40 cellular contexts compared by ENCODE assay signal in genomic region chr1:43754892-43755291, GRCh38.
"Had no signal": no experiment of that assay in that cellular context is flagged by ENCODE, and none has a peak within 500 bp of the region (broad histone marks: within the 10 kb centered on the region; RNA-seq: fewer than 3 reads in every experiment).

No MANE protein-coding gene starts in this region.

- H3K9me3 ChIP-seq: adrenal gland, ascending aorta, body of pancreas, breast epithelium had no signal

- H3K27me3 ChIP-seq: adrenal gland, ascending aorta, body of pancreas, brain microvascular endothelial cell, breast epithelium, cardiac muscle cell had no signal

- DNase-seq: activated effector memory CD4-positive, alpha-beta T cell treated with anti-CD3 and anti-CD28 coated beads, Interleukin-2, amount 50 U/mL, for 16 hours; activated effector memory CD4-positive, alpha-beta T cell treated with Interleukin-2 at 50 U/mL for 16 hours; activated gamma-delta T cell; activated gamma-delta T cell treated with Interleukin-2 at 50 U/mL for 16 hours; activated naive CD4-positive, alpha-beta T cell; activated naive CD4-positive, alpha-beta T cell treated with anti-CD3 and anti-CD28 coated beads for 36 hours; activated naive CD4-positive, alpha-beta T cell treated with anti-CD3 and anti-CD28 coated beads, Interleukin-2, amount 10 ng/mL, durations not matched to agents 7 days and 5 days; activated naive CD4-positive, alpha-beta T cell treated with anti-CD3 and anti-CD28 coated beads, Interleukin-2, amount 50 U/mL, for 16 hours; activated naive CD4-positive, alpha-beta T cell treated with Interleukin-2 at 50 U/mL for 16 hours; activated naive CD8-positive, alpha-beta T cell treated with anti-CD3 and anti-CD28 coated beads for 36 hours; activated naive CD8-positive, alpha-beta T cell treated with anti-CD3 and anti-CD28 coated beads, Interleukin-2, amount 10 ng/mL, durations not matched to agents 7 days and 5 days; activated naive CD8-positive, alpha-beta T cell treated with anti-CD3 and anti-CD28 coated beads, Interleukin-2, amount 50 U/mL, for 24 hours; activated T-cell treated with anti-CD3 and anti-CD28 coated beads, Interleukin-2, amount 50 U/mL, for 1 hour; activated T-cell treated with anti-CD3 and anti-CD28 coated beads, Interleukin-2, amount 50 U/mL, for 24 hours; activated T-cell treated with anti-CD3 and anti-CD28 coated beads, Interleukin-2, amount 50 U/mL, for 4 hours; activated T-cell treated with anti-CD3 and anti-CD28 coated beads, Interleukin-2, amount 50 U/mL, for 48 hours; activated T-cell treated with anti-CD3 and anti-CD28 coated beads, Interleukin-2, amount 50 U/mL, for 72 hours; adrenal gland; amniotic stem cell; amygdala; anterior cingulate cortex; aorta; body of pancreas; brain microvascular endothelial cell; caudate nucleus; central memory CD4-positive, alpha-beta T cell; cerebellar nuclear complex had no signal

- ATAC-seq: activated naive CD4-positive, alpha-beta T cell treated with anti-CD3 and anti-CD28 coated beads, Interleukin-2, amount 50 U/mL, for 72 hours; activated naive CD8-positive, alpha-beta T cell treated with anti-CD3 and anti-CD28 coated beads, Interleukin-2, amount 50 U/mL, for 24 hours; activated T-cell treated with anti-CD3 and anti-CD28 coated beads, Interleukin-2, amount 50 U/mL, for 4 hours; activated T-cell treated with anti-CD3 and anti-CD28 coated beads, Interleukin-2, amount 50 U/mL, for 72 hours; activated T-helper 17 cell treated with anti-CD3 and anti-CD28 coated beads, Interleukin-2, amount 50 U/mL, for 72 hours; body of pancreas had no signal

- H3K4me3 Mint-ChIP-seq: activated naive CD4-positive, alpha-beta T cell treated with anti-CD3 and anti-CD28 coated beads for 36 hours; activated naive CD4-positive, alpha-beta T cell treated with anti-CD3 and anti-CD28 coated beads, Interleukin-2, amount 10 ng/mL, durations not matched to agents 7 days and 5 days; activated naive CD4-positive, alpha-beta T cell treated with anti-CD3 and anti-CD28 coated beads, Interleukin-2, amount 50 U/mL, for 24 hours; activated naive CD8-positive, alpha-beta T cell; activated naive CD8-positive, alpha-beta T cell treated with anti-CD3 and anti-CD28 coated beads for 36 hours; activated naive CD8-positive, alpha-beta T cell treated with anti-CD3 and anti-CD28 coated beads, Interleukin-2, amount 10 ng/mL, durations not matched to agents 7 days and 5 days; activated naive CD8-positive, alpha-beta T cell treated with anti-CD3 and anti-CD28 coated beads, Interleukin-2, amount 50 U/mL, for 24 hours; activated T-cell treated with anti-CD3 and anti-CD28 coated beads, Interleukin-2, amount 50 U/mL, for 24 hours; activated T-cell treated with anti-CD3 and anti-CD28 coated beads, Interleukin-2, amount 50 U/mL, for 4 hours; activated T-cell treated with anti-CD3 and anti-CD28 coated beads, Interleukin-2, amount 50 U/mL, for 72 hours; activated T-helper 1 cell treated with anti-CD3 and anti-CD28 coated beads, Interleukin-12 subunit alpha, Interleukin-12 subunit beta, Interleukin-2, Interleukin-4 antibody, amounts not matched to agents 30 ng/mL and 10 ng/mL and 1 ng/mL, durations not matched to agents 14 hours and 24 hours and 36 hours; activated T-helper 17 cell treated with anti-CD3 and anti-CD28 coated beads, Interleukin-2, amount 50 U/mL, for 72 hours; brain; central memory CD8-positive, alpha-beta T cell had no signal

- H3K36me3 Mint-ChIP-seq: activated naive CD4-positive, alpha-beta T cell treated with anti-CD3 and anti-CD28 coated beads, Interleukin-2, amount 50 U/mL, for 72 hours; activated naive CD8-positive, alpha-beta T cell treated with anti-CD3 and anti-CD28 coated beads for 36 hours had no signal

- H3K27me3 Mint-ChIP-seq: activated naive CD4-positive, alpha-beta T cell treated with anti-CD3 and anti-CD28 coated beads, Interleukin-2, amount 10 ng/mL, durations not matched to agents 7 days and 5 days; activated naive CD4-positive, alpha-beta T cell treated with anti-CD3 and anti-CD28 coated beads, Interleukin-2, amount 50 U/mL, for 24 hours; activated naive CD8-positive, alpha-beta T cell; activated naive CD8-positive, alpha-beta T cell treated with anti-CD3 and anti-CD28 coated beads for 36 hours; activated naive CD8-positive, alpha-beta T cell treated with anti-CD3 and anti-CD28 coated beads, Interleukin-2, amount 10 ng/mL, durations not matched to agents 7 days and 5 days; activated naive CD8-positive, alpha-beta T cell treated with anti-CD3 and anti-CD28 coated beads, Interleukin-2, amount 50 U/mL, for 24 hours; activated T-cell treated with anti-CD3 and anti-CD28 coated beads, Interleukin-2, amount 50 U/mL, for 24 hours; activated T-helper 17 cell treated with anti-CD3 and anti-CD28 coated beads, Interleukin-2, amount 50 U/mL, for 72 hours; central memory CD8-positive, alpha-beta T cell had no signal

- H3K4me3 ChIP-seq: adrenal gland, ascending aorta, body of pancreas, breast epithelium, cardiac muscle cell had no signal

- H3K27ac Mint-ChIP-seq: activated naive CD4-positive, alpha-beta T cell treated with anti-CD3 and anti-CD28 coated beads for 36 hours; activated naive CD4-positive, alpha-beta T cell treated with anti-CD3 and anti-CD28 coated beads, Interleukin-2, amount 10 ng/mL, durations not matched to agents 7 days and 5 days; activated naive CD4-positive, alpha-beta T cell treated with anti-CD3 and anti-CD28 coated beads, Interleukin-2, amount 50 U/mL, for 24 hours; activated naive CD4-positive, alpha-beta T cell treated with anti-CD3 and anti-CD28 coated beads, Interleukin-2, amount 50 U/mL, for 72 hours; activated naive CD8-positive, alpha-beta T cell; activated naive CD8-positive, alpha-beta T cell treated with anti-CD3 and anti-CD28 coated beads for 36 hours; activated naive CD8-positive, alpha-beta T cell treated with anti-CD3 and anti-CD28 coated beads, Interleukin-2, amount 10 ng/mL, durations not matched to agents 7 days and 5 days; activated naive CD8-positive, alpha-beta T cell treated with anti-CD3 and anti-CD28 coated beads, Interleukin-2, amount 50 U/mL, for 24 hours; activated T-cell treated with anti-CD3 and anti-CD28 coated beads, Interleukin-2, amount 50 U/mL, for 24 hours; activated T-cell treated with anti-CD3 and anti-CD28 coated beads, Interleukin-2, amount 50 U/mL, for 72 hours; activated T-helper 1 cell treated with anti-CD3 and anti-CD28 coated beads, Interleukin-12 subunit alpha, Interleukin-12 subunit beta, Interleukin-2, Interleukin-4 antibody, amounts not matched to agents 30 ng/mL and 10 ng/mL and 1 ng/mL, durations not matched to agents 14 hours and 24 hours and 36 hours; activated T-helper 17 cell treated with anti-CD3 and anti-CD28 coated beads, Interleukin-2, amount 50 U/mL, for 72 hours; activated T-helper 2 cell treated with anti-CD3 and anti-CD28 coated beads, Interferon-gamma antibody, Interleukin-2, Interleukin-4, amounts not matched to agents 10 μg/mL and 5 μg/mL and 100 μg/mL, durations not matched to agents 14 hours and 24 hours and 36 hours; brain had no signal

- H3K27ac ChIP-seq: adrenal gland, ascending aorta, body of pancreas, brain microvascular endothelial cell, breast epithelium, cardiac muscle cell had no signal

- H3K36me3 ChIP-seq: adrenal gland, ascending aorta, brain microvascular endothelial cell, breast epithelium, cardiac muscle cell had no signal

- H3K9me3 Mint-ChIP-seq: activated naive CD4-positive, alpha-beta T cell treated with anti-CD3 and anti-CD28 coated beads for 36 hours; activated naive CD4-positive, alpha-beta T cell treated with anti-CD3 and anti-CD28 coated beads, Interleukin-2, amount 10 ng/mL, durations not matched to agents 7 days and 5 days; activated naive CD4-positive, alpha-beta T cell treated with anti-CD3 and anti-CD28 coated beads, Interleukin-2, amount 50 U/mL, for 24 hours; activated naive CD4-positive, alpha-beta T cell treated with anti-CD3 and anti-CD28 coated beads, Interleukin-2, amount 50 U/mL, for 72 hours; activated naive CD8-positive, alpha-beta T cell treated with anti-CD3 and anti-CD28 coated beads for 36 hours; activated naive CD8-positive, alpha-beta T cell treated with anti-CD3 and anti-CD28 coated beads, Interleukin-2, amount 10 ng/mL, durations not matched to agents 7 days and 5 days; activated naive CD8-positive, alpha-beta T cell treated with anti-CD3 and anti-CD28 coated beads, Interleukin-2, amount 50 U/mL, for 24 hours; activated T-cell treated with anti-CD3 and anti-CD28 coated beads, Interleukin-2, amount 50 U/mL, for 24 hours; activated T-cell treated with anti-CD3 and anti-CD28 coated beads, Interleukin-2, amount 50 U/mL, for 4 hours; activated T-cell treated with anti-CD3 and anti-CD28 coated beads, Interleukin-2, amount 50 U/mL, for 72 hours; activated T-helper 1 cell treated with anti-CD3 and anti-CD28 coated beads, Interleukin-12 subunit alpha, Interleukin-12 subunit beta, Interleukin-2, Interleukin-4 antibody, amounts not matched to agents 30 ng/mL and 10 ng/mL and 1 ng/mL, durations not matched to agents 14 hours and 24 hours and 36 hours; activated T-helper 17 cell treated with anti-CD3 and anti-CD28 coated beads, Interleukin-2, amount 50 U/mL, for 72 hours; activated T-helper 2 cell treated with anti-CD3 and anti-CD28 coated beads, Interferon-gamma antibody, Interleukin-2, Interleukin-4, amounts not matched to agents 10 μg/mL and 5 μg/mL and 100 μg/mL, durations not matched to agents 14 hours and 24 hours and 36 hours; brain; central memory CD8-positive, alpha-beta T cell had no signal

- H3K4me1 ChIP-seq: adrenal gland, ascending aorta, breast epithelium had no signal

- H3K4me1 Mint-ChIP-seq: activated naive CD4-positive, alpha-beta T cell treated with anti-CD3 and anti-CD28 coated beads, Interleukin-2, amount 10 ng/mL, durations not matched to agents 7 days and 5 days; activated naive CD4-positive, alpha-beta T cell treated with anti-CD3 and anti-CD28 coated beads, Interleukin-2, amount 50 U/mL, for 24 hours; activated naive CD8-positive, alpha-beta T cell treated with anti-CD3 and anti-CD28 coated beads, Interleukin-2, amount 10 ng/mL, durations not matched to agents 7 days and 5 days; brain; central memory CD8-positive, alpha-beta T cell had no signal

- FAIRE-seq: astrocyte, bronchial epithelial cell had no signal
